In the genomic region with DNA sequence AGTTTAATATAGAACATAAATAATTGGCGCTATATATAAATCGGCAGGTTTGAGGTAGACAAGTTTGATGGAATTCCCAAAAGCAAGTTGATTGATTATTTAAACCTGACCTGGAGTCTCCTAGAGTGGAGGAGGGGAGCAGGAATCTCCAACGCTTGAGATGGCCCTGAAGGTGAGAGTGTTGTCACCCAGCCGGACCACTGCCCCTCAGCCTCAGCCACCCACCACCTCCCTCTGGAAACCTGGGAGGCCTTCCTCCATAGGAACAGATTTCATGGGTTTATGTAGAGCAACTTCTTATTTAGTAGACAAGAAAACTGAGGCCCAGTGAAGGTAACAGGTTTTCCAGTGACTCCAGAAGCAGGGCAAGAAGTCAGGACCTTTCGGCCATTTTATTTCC, we compare ENCODE assay signal across 28 cellular contexts.
"Had no signal": no experiment of that assay in that cellular context is flagged by ENCODE, and none has a peak within 500 bp of the region (broad histone marks: within the 10 kb centered on the region; RNA-seq: fewer than 3 reads in every experiment).

No MANE protein-coding gene starts in this region.

- H3K4me1 ChIP-seq: stomach, suprapubic skin, testis, thyroid gland, tibial artery, tibial nerve, transverse colon, upper lobe of left lung, upper lobe of right lung, uterus, vagina had no signal

- H3K27ac Mint-ChIP-seq: stimulated activated effector memory CD8-positive, alpha-beta T cell treated with anti-CD3 and anti-CD28 coated beads, Interleukin-12 subunit alpha, Interleukin-12 subunit beta, amount 100 ng/mL, for 72 hours; stimulated activated memory B cell treated with anti-CD40 and anti-IgM and Interleukin-4, amounts not matched to agents 10 μg/mL and 1 μg/mL and 100 μg/mL, for 72 hours; stimulated activated naive B cell treated with anti-CD40 and anti-IgM and Interleukin-4, amounts not matched to agents 10 μg/mL and 1 μg/mL and 100 μg/mL, for 72 hours; stimulated activated naive CD8-positive, alpha-beta T cell treated with anti-CD3 and anti-CD28 coated beads, Interleukin-15, amount 100 ng/mL, for 72 hours; stimulated activated naive CD8-positive, alpha-beta T cell treated with anti-CD3 and anti-CD28 coated beads, Interleukin-15, Interleukin-2, amounts not matched to agents 100 ng/mL and 50 ng/mL, for 24 hours; type B pancreatic cell had no signal

- H3K36me3 Mint-ChIP-seq: stimulated activated effector memory CD8-positive, alpha-beta T cell treated with anti-CD3 and anti-CD28 coated beads, Interleukin-12 subunit alpha, Interleukin-12 subunit beta, amount 100 ng/mL, for 72 hours; stimulated activated memory B cell treated with anti-CD40 and anti-IgM and Interleukin-4, amounts not matched to agents 10 μg/mL and 1 μg/mL and 100 μg/mL, for 72 hours; stimulated activated naive B cell treated with anti-CD40 and anti-IgM and Interleukin-4, amounts not matched to agents 10 μg/mL and 1 μg/mL and 100 μg/mL, for 72 hours had no signal

- H3K9me3 Mint-ChIP-seq: stimulated activated effector memory CD8-positive, alpha-beta T cell treated with anti-CD3 and anti-CD28 coated beads, Interleukin-12 subunit alpha, Interleukin-12 subunit beta, amount 100 ng/mL, for 72 hours; stimulated activated memory B cell treated with anti-CD40 and anti-IgM and Interleukin-4, amounts not matched to agents 10 μg/mL and 1 μg/mL and 100 μg/mL, for 72 hours; stimulated activated naive B cell treated with anti-CD40 and anti-IgM and Interleukin-4, amounts not matched to agents 10 μg/mL and 1 μg/mL and 100 μg/mL, for 72 hours; stimulated activated naive CD8-positive, alpha-beta T cell treated with anti-CD3 and anti-CD28 coated beads, Interleukin-15, amount 100 ng/mL, for 72 hours; stimulated activated naive CD8-positive, alpha-beta T cell treated with anti-CD3 and anti-CD28 coated beads, Interleukin-15, Interleukin-2, amounts not matched to agents 100 ng/mL and 50 ng/mL, for 24 hours; type B pancreatic cell had no signal

- H3K4me1 Mint-ChIP-seq: stimulated activated effector memory CD8-positive, alpha-beta T cell treated with anti-CD3 and anti-CD28 coated beads, Interleukin-12 subunit alpha, Interleukin-12 subunit beta, amount 100 ng/mL, for 72 hours; stimulated activated memory B cell treated with anti-CD40 and anti-IgM and Interleukin-4, amounts not matched to agents 10 μg/mL and 1 μg/mL and 100 μg/mL, for 72 hours; stimulated activated naive B cell treated with anti-CD40 and anti-IgM and Interleukin-4, amounts not matched to agents 10 μg/mL and 1 μg/mL and 100 μg/mL, for 72 hours; stimulated activated naive CD8-positive, alpha-beta T cell treated with anti-CD3 and anti-CD28 coated beads, Interleukin-15, amount 100 ng/mL, for 72 hours had no signal

- H3K4me3 Mint-ChIP-seq: stimulated activated effector memory CD8-positive, alpha-beta T cell treated with anti-CD3 and anti-CD28 coated beads, Interleukin-12 subunit alpha, Interleukin-12 subunit beta, amount 100 ng/mL, for 72 hours; stimulated activated memory B cell treated with anti-CD40 and anti-IgM and Interleukin-4, amounts not matched to agents 10 μg/mL and 1 μg/mL and 100 μg/mL, for 72 hours; stimulated activated naive B cell treated with anti-CD40 and anti-IgM and Interleukin-4, amounts not matched to agents 10 μg/mL and 1 μg/mL and 100 μg/mL, for 72 hours; stimulated activated naive CD8-positive, alpha-beta T cell treated with anti-CD3 and anti-CD28 coated beads, Interleukin-15, amount 100 ng/mL, for 72 hours; stimulated activated naive CD8-positive, alpha-beta T cell treated with anti-CD3 and anti-CD28 coated beads, Interleukin-15, Interleukin-2, amounts not matched to agents 100 ng/mL and 50 ng/mL, for 24 hours; type B pancreatic cell had no signal

- H3K27ac ChIP-seq: stomach, suprapubic skin, testis, thoracic aorta, thyroid gland, tibial artery, tibial nerve, transverse colon, upper lobe of left lung, upper lobe of right lung, uterus, vagina had no signal

- H3K27me3 ChIP-seq: stomach, suprapubic skin, testis, thyroid gland, tibial artery, tibial nerve, upper lobe of left lung, upper lobe of right lung, uterus, vagina had no signal

- H3K9me3 ChIP-seq: stomach, suprapubic skin, testis, thoracic aorta, thyroid gland, tibial artery, tibial nerve, transverse colon, upper lobe of left lung, upper lobe of right lung, uterus, vagina had no signal

- DNase-seq: stimulated activated CD4-positive, alpha-beta T cell treated with anti-CD3 and anti-CD28 coated beads, Interleukin-2, amount 100 ng/mL, for 48 hours; stimulated activated CD4-positive, alpha-beta T cell treated with anti-CD3 and anti-CD28 coated beads, Interleukin-4, amount 100 ng/mL, for 1 hour; stimulated activated CD4-positive, alpha-beta T cell treated with anti-CD3 and anti-CD28 coated beads, Interleukin-4, amount 100 ng/mL, for 24 hours; stimulated activated CD4-positive, alpha-beta T cell treated with anti-CD3 and anti-CD28 coated beads, Interleukin-4, amount 100 ng/mL, for 4 hours; stimulated activated CD8-positive, alpha-beta memory T cell treated with anti-CD3 and anti-CD28 coated beads, Interleukin-4, amount 100 ng/mL, for 48 hours; stimulated activated naive B cell treated with anti-CD40 and anti-IgM and Interleukin-4, amounts not matched to agents 10 μg/mL and 1 μg/mL and 100 μg/mL, for 72 hours; stimulated activated naive CD4-positive, alpha-beta T cell; stimulated activated naive CD4-positive, alpha-beta T cell treated with Interleukin-2 at 50 U/mL for 16 hours; stimulated activated naive CD8-positive, alpha-beta T cell treated with anti-CD3 and anti-CD28 coated beads, Interleukin-15, amount 100 ng/mL, for 72 hours; stimulated activated naive CD8-positive, alpha-beta T cell treated with anti-CD3 and anti-CD28 coated beads, Interleukin-15, Interleukin-2, amounts not matched to agents 100 U/mL and 50 U/mL, for 24 hours; stomach; substantia nigra; testis; thyroid gland; tibial artery; transverse colon; trophoblast cell; upper lobe of left lung; upper lobe of right lung; uterus had no signal
